Comparison of ENCODE assay signal across 25 cellular contexts in the genomic region with DNA sequence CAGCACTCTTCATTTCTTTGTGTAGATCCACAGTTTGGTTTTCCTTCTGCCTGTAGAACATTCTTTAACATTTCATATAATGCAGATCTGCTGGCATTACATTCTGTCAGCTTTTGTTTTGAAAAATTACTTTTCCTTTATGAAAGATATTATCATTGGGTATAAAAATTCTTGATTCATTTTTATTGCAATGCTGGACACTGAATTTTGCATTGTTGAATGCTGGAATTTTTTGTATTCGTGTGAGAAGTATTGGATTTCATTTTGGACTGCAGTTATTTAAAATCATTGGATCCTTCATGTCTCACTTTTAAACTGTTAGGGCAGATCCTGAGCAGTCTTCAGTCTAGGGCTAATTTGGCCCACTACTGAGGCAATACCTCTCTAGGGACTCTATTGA.
DNase-seq lines count a peak whose midpoint lies in the region; ATAC-seq, FAIRE-seq and TF ChIP-seq lines count a peak whose summit lies in the region.
"Had no signal": no experiment of that assay in that cellular context is flagged by ENCODE, and none has a peak within 500 bp of the region (broad histone marks: within the 10 kb centered on the region; RNA-seq: fewer than 3 reads in every experiment).

No MANE protein-coding gene starts in this region.

- 0 out of 2 replicates have a peak, but pooled peaks cover 3% of the 10 kb centered on the region for H4K20me1 ChIP-seq in HepG2 (ENCODE audit: insufficient read depth, low read length)
- H4K20me1 ChIP-seq: BLaER1 had no signal

- FAIRE-seq in HepG2 (lab: Jason Lieb, UNC) (no peak), islet of Langerhans (lab: Jason Lieb, UNC) (peak; percentile 84)
- FAIRE-seq: A549, GM12878, GM12892, GM18507 had no signal

- no peak for ATAC-seq in HepG2
- ATAC-seq in right lobe of liver = no peak
- no peak for ATAC-seq in GM18870 (IDR thresholded peaks at IDR 0.05; ENCODE audit: unreplicated experiment)
- no peak for ATAC-seq in GM18520 (IDR thresholded peaks at IDR 0.05; ENCODE audit: unreplicated experiment)
- ATAC-seq: A549, GM12878 had no signal

- no peak for TF ChIP-seq POLR2A in HepG2 (IDR thresholded peaks at IDR 0.05; ENCODE audit: insufficient read depth in 1 of 2, low read depth in 2 of 2, low read length in 2 of 2)
- no peak for TF ChIP-seq POLR2A in right lobe of liver (IDR thresholded peaks at IDR 0.05)

- H3K36me3 ChIP-seq in HepG2 (replicated peaks in 1 of 2; ENCODE audit: control insufficient read depth in 1 of 2, insufficient read depth in 2 of 2, low read length in 2 of 2) = peaks cover 4 to 16% of the 10 kb centered on the region in 2 experiments
- H3K36me3 ChIP-seq in right lobe of liver = peaks cover 0 to 12% (median 3%) of the 10 kb centered on the region in 4 donors
- H3K36me3 ChIP-seq in neutrophil = peaks cover 31% of the 10 kb centered on the region
- H3K36me3 ChIP-seq: BE2C had no signal

- H3K79me2 ChIP-seq in HepG2 (ENCODE audit: insufficient read depth, low read length) = no peaks in the 10 kb centered on the region

- H3K27ac ChIP-seq in HepG2 (ENCODE audit: extremely low read length, insufficient read depth, low read length) (no peak overlapping the region), right lobe of liver (peak overlapping the region in 1 of 3 donors; percentile 49), neutrophil (peak overlapping the region; percentile 67)
- H3K27ac ChIP-seq: 22Rv1, A549, BLaER1 had no signal

- CTCF ChIA-PET in HepG2 (lab: Yijun Ruan, JAX; ENCODE audit: low intra/inter-chr PET ratio, low total read pairs) = no interaction called here

- in situ Hi-C loops in HepG2 (cut with HindIII; ENCODE audit: extremely low pct_ligation_motif_present, low pct_unique_long_range_greater_than_20kb) = no loop called here

- H3K9me3 ChIP-seq in HepG2 (ENCODE audit: low read length) (peaks cover 6% of the 10 kb centered on the region; the same call in 1 of the 2 replicates), right lobe of liver (no peaks in the 10 kb centered on the region), neutrophil (no peaks in the 10 kb centered on the region)
- H3K9me3 ChIP-seq: BE2C had no signal

- no peak for TF ChIP-seq CTCF in HepG2 (CRISPR knock-in tag; IDR thresholded peaks at IDR 0.05)
- TF ChIP-seq CTCF in right lobe of liver (IDR thresholded peaks at IDR 0.05) = no peak
- TF ChIP-seq CTCF in neutrophil (IDR thresholded peaks at IDR 0.05) = no peak

- no peak overlapping the region for H3K4me2 ChIP-seq in HepG2 (ENCODE audit: low read depth, low read length)
- H3K4me2 ChIP-seq: A549, BLaER1 had no signal

- TF ChIP-seq EP300 in HepG2 (IDR thresholded peaks at IDR 0.05; ENCODE audit: low read depth in 2 of 2, low read length in 2 of 2) (no peak), HepG2 (CRISPR knock-in tag; IDR thresholded peaks at IDR 0.05; ENCODE audit: borderline replicate concordance) (no peak)

- DNase-seq in HepG2 (ENCODE audit: low spot score) (no peak), right lobe of liver (no peak)
- DNase-seq: BE2C; C1 segment of cervical spinal cord; CD4-positive, alpha-beta memory T cell; CD4-positive, CD25-positive, alpha-beta regulatory T cell; CD8-positive, alpha-beta memory T cell; COR-L47; DMS 273 treated with DMSO at 0.1 percent for 48 hours; DMS153; DMS53; DMS79; DND-41; EL; GDM1 had no signal

- intact Hi-C loops in HepG2 (cut with micrococcal nuclease; ENCODE audit: unreplicated experiment) = no loop called here
- intact Hi-C loops in right lobe of liver (cut with DNase I) = no loop called here

- no peak overlapping the region for H2AFZ ChIP-seq in HepG2 (ENCODE audit: low read length)

- 0 out of 2 replicates have a peak, but pooled peaks cover 9% of the 10 kb centered on the region for H3K4me1 ChIP-seq in HepG2 (ENCODE audit: insufficient read depth, low read length)
- peaks cover 0 to 18% (median 5%) of the 10 kb centered on the region in 4 donors for H3K4me1 ChIP-seq in right lobe of liver
- peaks cover 0 to 9% of the 10 kb centered on the region in 2 experiments for H3K4me1 ChIP-seq in neutrophil (ENCODE audit: control insufficient read depth in 1 of 2, insufficient read depth in 1 of 2, low read depth in 1 of 2, low read length in 1 of 2)
- H3K4me1 ChIP-seq: A549, BE2C, BLaER1 had no signal

- 83% methylated on average over 1 of the region's 1 CpG for whole genome bisulfite sequencing in HepG2 (ENCODE audit: low lambda C conversion rate)
- 100% methylated on average over 1 of the region's 1 CpG for WGBS in right lobe of liver (ENCODE audit: insufficient coverage, low coverage, low lambda C conversion rate, missing lambda C conversion rate)

- POLR2A ChIA-PET in HepG2 (lab: Yijun Ruan, JAX) = no interaction called here

- TF ChIP-seq RAD21 in HepG2 (CRISPR knock-in tag; IDR thresholded peaks at IDR 0.05) = no peak

- H3K9ac ChIP-seq in HepG2 (ENCODE audit: insufficient read depth, low read depth, low read length) = no peak overlapping the region
- H3K9ac ChIP-seq: BLaER1 had no signal

- BruUV-seq in HepG2 (replicated peaks; lab: Mats Ljungman, UMichigan) = no TSS peak

- H3K27me3 ChIP-seq in HepG2 (ENCODE audit: control insufficient read depth in 1 of 2, insufficient read depth in 2 of 2, low read length in 2 of 2) (no peaks in the 10 kb centered on the region), right lobe of liver (no peaks in the 10 kb centered on the region), neutrophil (no peaks in the 10 kb centered on the region)
- H3K27me3 ChIP-seq: BE2C, BLaER1 had no signal

- H3K4me3 ChIP-seq in HepG2 (replicated peaks in 1 of 3; ENCODE audit: insufficient read depth in 1 of 3, low read depth in 2 of 3, low read length in 3 of 3) (no peak overlapping the region), right lobe of liver (no peak overlapping the region), neutrophil (ENCODE audit: low read depth in 1 of 2, low read length in 1 of 2) (no peak overlapping the region)
- H3K4me3 ChIP-seq: A549, BLaER1, GM12878 had no signal

TF ChIP-seq in HepG2, 621 proteins besides CTCF, POLR2A, EP300 and RAD21:
- TF ChIP-seq NR2F2 (IDR thresholded peaks at IDR 0.05; ENCODE audit: borderline replicate concordance, low read depth) (no peak), ZFP1 (CRISPR knock-in tag; IDR thresholded peaks at IDR 0.05) (peak; percentile 91; the same call in 1 of the 2 replicates)
